Comparison of ENCODE assay signal across 1 cellular context in the genomic region with DNA sequence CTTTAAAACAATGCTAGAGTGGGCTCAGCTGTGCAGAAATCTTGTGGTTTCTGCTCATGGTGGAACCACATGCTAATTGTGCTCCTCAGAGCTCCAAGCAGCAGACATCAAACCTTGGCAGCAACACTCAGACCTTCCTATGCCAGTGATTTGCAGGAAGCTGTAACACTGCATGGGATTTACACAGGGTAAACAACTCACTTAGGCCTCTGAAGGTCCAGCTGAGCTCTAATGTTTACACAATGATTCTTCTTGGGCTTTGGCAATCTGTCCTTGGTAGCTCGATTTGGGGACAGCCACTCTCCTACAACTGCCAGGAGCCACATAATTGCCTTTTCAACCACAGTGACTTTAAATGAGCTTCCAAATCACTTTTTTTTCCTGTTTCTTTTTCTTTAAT.
A peak's percentile ranks its signal among the peaks of the same experiment; 100 is the strongest.
TF ChIP-seq lines count a peak whose summit lies in the region.

No MANE protein-coding gene starts in this region.

TF ChIP-seq in HepG2, 621 proteins besides CTCF, POLR2A, EP300 and RAD21 (continued from another document and continues in another):
- TF ChIP-seq, protein P1, sequence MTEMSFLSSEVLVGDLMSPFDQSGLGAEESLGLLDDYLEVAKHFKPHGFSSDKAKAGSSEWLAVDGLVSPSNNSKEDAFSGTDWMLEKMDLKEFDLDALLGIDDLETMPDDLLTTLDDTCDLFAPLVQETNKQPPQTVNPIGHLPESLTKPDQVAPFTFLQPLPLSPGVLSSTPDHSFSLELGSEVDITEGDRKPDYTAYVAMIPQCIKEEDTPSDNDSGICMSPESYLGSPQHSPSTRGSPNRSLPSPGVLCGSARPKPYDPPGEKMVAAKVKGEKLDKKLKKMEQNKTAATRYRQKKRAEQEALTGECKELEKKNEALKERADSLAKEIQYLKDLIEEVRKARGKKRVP (CRISPR knock-in tag; IDR thresholded peaks at IDR 0.05): no peak; a peak in 1 of 4 replicates
- TF ChIP-seq ZBTB42 (CRISPR knock-in tag; IDR thresholded peaks at IDR 0.05) (no peak), HNRNPUL1 (IDR thresholded peaks at IDR 0.05; ENCODE audit: low read depth, low read length) (no peak), ZNF543 (CRISPR knock-in tag; IDR thresholded peaks at IDR 0.05) (no peak), MIER2 (CRISPR knock-in tag; IDR thresholded peaks at IDR 0.05) (peak; percentile 74; the same call in 1 of the 2 replicates), ZNF30 (CRISPR knock-in tag; IDR thresholded peaks at IDR 0.05) (no peak), KDM5A (IDR thresholded peaks at IDR 0.05; ENCODE audit: borderline replicate concordance, low read length) (no peak), ZFP36L2 (CRISPR knock-in tag; IDR thresholded peaks at IDR 0.05) (no peak), ESRRA (CRISPR knock-in tag; IDR thresholded peaks at IDR 0.05; ENCODE audit: low read depth) (no peak), ZNF256 (CRISPR knock-in tag; conservative IDR thresholded peaks at IDR 0.05) (no peak), ZNF251 (CRISPR knock-in tag; IDR thresholded peaks at IDR 0.05) (no peak), ZNF205 (CRISPR knock-in tag; IDR thresholded peaks at IDR 0.05) (peak; percentile 66; the same call in 1 of the 2 replicates), ZSCAN25 (CRISPR knock-in tag; IDR thresholded peaks at IDR 0.05) (no peak), ZNF709 (CRISPR knock-in tag; IDR thresholded peaks at IDR 0.05) (no peak), RFX3 (CRISPR knock-in tag; IDR thresholded peaks at IDR 0.05) (no peak), ZNF121 (CRISPR knock-in tag; IDR thresholded peaks at IDR 0.05) (no peak; the same call in 1 of the 2 replicates), ZNF343 (CRISPR knock-in tag; IDR thresholded peaks at IDR 0.05) (no peak), FOXP1 (IDR thresholded peaks at IDR 0.05) (peak; percentile 62; the same call in 1 of the 2 replicates), FOXP1 (CRISPR knock-in tag; IDR thresholded peaks at IDR 0.05) (peak; percentile 94), TBX3 (IDR thresholded peaks at IDR 0.05; ENCODE audit: borderline replicate concordance) (no peak), KDM6A (CRISPR knock-in tag; IDR thresholded peaks at IDR 0.05; ENCODE audit: low read depth) (peak; percentile 59; the same call in 1 of the 2 replicates), NR2F2 (IDR thresholded peaks at IDR 0.05; ENCODE audit: borderline replicate concordance, low read depth) (peak; percentile 46; the same call in 1 of the 2 replicates), BORCS8-MEF2B (CRISPR knock-in tag; IDR thresholded peaks at IDR 0.05) (no peak), ZNF788 (CRISPR knock-in tag; IDR thresholded peaks at IDR 0.05; ENCODE audit: borderline replicate concordance) (peak; percentile 46; the same call in 1 of the 2 replicates), IKZF4 (CRISPR knock-in tag; IDR thresholded peaks at IDR 0.05; ENCODE audit: borderline replicate concordance, low read depth, not compliant biosample characterization) (no peak), ZNF24 (IDR thresholded peaks at IDR 0.05) (no peak), ATF7 (IDR thresholded peaks at IDR 0.05) (no peak), ATF7 (CRISPR knock-in tag; IDR thresholded peaks at IDR 0.05) (no peak), ZNF547 (CRISPR knock-in tag; IDR thresholded peaks at IDR 0.05) (no peak), SRY (CRISPR knock-in tag; IDR thresholded peaks at IDR 0.05) (no peak), ZBTB8A (CRISPR knock-in tag; IDR thresholded peaks at IDR 0.05; ENCODE audit: borderline replicate concordance, low read depth) (no peak), SSRP1 (CRISPR knock-in tag; IDR thresholded peaks at IDR 0.05) (peak; percentile 58; the same call in 1 of the 2 replicates), HMGA1 (CRISPR knock-in tag; conservative IDR thresholded peaks at IDR 0.05) (no peak), GTF2F1 (IDR thresholded peaks at IDR 0.05; ENCODE audit: low read length) (no peak), FOXA3 (CRISPR knock-in tag; IDR thresholded peaks at IDR 0.05) (peak; percentile 98), ZNF546 (CRISPR knock-in tag; conservative IDR thresholded peaks at IDR 0.05) (no peak), ZSCAN22 (CRISPR knock-in tag; IDR thresholded peaks at IDR 0.05) (no peak)
- TF ChIP-seq, protein P2, sequence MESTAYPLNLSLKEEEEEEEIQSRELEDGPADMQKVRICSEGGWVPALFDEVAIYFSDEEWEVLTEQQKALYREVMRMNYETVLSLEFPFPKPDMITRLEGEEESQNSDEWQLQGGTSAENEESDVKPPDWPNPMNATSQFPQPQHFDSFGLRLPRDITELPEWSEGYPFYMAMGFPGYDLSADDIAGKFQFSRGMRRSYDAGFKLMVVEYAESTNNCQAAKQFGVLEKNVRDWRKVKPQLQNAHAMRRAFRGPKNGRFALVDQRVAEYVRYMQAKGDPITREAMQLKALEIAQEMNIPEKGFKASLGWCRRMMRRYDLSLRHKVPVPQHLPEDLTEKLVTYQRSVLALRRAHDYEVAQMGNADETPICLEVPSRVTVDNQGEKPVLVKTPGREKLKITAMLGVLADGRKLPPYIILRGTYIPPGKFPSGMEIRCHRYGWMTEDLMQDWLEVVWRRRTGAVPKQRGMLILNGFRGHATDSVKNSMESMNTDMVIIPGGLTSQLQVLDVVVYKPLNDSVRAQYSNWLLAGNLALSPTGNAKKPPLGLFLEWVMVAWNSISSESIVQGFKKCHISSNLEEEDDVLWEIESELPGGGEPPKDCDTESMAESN (CRISPR knock-in tag; conservative IDR thresholded peaks at IDR 0.05): 0 out of 2 replicates have a peak, but pooled peaks have one; percentile 44
- TF ChIP-seq, protein P3, sequence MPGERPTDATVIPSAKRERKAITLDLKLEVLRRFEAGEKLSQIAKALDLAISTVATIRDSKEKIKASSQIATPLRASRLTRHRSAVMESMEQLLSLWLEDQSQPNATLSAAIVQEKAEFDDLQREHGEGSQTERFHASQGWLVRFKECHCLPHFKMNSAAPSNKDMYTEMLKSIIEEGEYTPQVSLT (CRISPR knock-in tag; IDR thresholded peaks at IDR 0.05; ENCODE audit: borderline replicate concordance, low read depth): no peak
- TF ChIP-seq, protein P4, sequence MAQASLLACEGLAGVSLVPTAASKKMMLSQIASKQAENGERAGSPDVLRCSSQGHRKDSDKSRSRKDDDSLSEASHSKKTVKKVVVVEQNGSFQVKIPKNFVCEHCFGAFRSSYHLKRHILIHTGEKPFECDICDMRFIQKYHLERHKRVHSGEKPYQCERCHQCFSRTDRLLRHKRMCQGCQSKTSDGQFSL (CRISPR knock-in tag; IDR thresholded peaks at IDR 0.05): no peak
- TF ChIP-seq, protein P5, sequence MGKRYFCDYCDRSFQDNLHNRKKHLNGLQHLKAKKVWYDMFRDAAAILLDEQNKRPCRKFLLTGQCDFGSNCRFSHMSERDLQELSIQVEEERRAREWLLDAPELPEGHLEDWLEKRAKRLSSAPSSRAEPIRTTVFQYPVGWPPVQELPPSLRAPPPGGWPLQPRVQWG (CRISPR knock-in tag; IDR thresholded peaks at IDR 0.05; ENCODE audit: borderline replicate concordance, low read depth): no peak
- TF ChIP-seq, protein P6, sequence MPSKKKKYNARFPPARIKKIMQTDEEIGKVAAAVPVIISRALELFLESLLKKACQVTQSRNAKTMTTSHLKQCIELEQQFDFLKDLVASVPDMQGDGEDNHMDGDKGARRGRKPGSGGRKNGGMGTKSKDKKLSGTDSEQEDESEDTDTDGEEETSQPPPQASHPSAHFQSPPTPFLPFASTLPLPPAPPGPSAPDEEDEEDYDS (CRISPR knock-in tag; IDR thresholded peaks at IDR 0.05): 0 out of 2 replicates have a peak, but pooled peaks have one; percentile 35
- TF ChIP-seq, protein P7, sequence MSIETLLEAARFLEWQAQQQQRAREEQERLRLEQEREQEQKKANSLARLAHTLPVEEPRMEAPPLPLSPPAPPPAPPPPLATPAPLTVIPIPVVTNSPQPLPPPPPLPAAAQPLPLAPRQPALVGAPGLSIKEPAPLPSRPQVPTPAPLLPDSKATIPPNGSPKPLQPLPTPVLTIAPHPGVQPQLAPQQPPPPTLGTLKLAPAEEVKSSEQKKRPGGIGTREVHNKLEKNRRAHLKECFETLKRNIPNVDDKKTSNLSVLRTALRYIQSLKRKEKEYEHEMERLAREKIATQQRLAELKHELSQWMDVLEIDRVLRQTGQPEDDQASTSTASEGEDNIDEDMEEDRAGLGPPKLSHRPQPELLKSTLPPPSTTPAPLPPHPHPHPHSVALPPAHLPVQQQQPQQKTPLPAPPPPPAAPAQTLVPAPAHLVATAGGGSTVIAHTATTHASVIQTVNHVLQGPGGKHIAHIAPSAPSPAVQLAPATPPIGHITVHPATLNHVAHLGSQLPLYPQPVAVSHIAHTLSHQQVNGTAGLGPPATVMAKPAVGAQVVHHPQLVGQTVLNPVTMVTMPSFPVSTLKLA (IDR thresholded peaks at IDR 0.05): no peak
- TF ChIP-seq, protein P8, sequence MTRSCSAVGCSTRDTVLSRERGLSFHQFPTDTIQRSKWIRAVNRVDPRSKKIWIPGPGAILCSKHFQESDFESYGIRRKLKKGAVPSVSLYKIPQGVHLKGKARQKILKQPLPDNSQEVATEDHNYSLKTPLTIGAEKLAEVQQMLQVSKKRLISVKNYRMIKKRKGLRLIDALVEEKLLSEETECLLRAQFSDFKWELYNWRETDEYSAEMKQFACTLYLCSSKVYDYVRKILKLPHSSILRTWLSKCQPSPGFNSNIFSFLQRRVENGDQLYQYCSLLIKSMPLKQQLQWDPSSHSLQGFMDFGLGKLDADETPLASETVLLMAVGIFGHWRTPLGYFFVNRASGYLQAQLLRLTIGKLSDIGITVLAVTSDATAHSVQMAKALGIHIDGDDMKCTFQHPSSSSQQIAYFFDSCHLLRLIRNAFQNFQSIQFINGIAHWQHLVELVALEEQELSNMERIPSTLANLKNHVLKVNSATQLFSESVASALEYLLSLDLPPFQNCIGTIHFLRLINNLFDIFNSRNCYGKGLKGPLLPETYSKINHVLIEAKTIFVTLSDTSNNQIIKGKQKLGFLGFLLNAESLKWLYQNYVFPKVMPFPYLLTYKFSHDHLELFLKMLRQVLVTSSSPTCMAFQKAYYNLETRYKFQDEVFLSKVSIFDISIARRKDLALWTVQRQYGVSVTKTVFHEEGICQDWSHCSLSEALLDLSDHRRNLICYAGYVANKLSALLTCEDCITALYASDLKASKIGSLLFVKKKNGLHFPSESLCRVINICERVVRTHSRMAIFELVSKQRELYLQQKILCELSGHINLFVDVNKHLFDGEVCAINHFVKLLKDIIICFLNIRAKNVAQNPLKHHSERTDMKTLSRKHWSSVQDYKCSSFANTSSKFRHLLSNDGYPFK (CRISPR knock-in tag; IDR thresholded peaks at IDR 0.05; ENCODE audit: borderline replicate concordance): no peak
- TF ChIP-seq, protein P9, sequence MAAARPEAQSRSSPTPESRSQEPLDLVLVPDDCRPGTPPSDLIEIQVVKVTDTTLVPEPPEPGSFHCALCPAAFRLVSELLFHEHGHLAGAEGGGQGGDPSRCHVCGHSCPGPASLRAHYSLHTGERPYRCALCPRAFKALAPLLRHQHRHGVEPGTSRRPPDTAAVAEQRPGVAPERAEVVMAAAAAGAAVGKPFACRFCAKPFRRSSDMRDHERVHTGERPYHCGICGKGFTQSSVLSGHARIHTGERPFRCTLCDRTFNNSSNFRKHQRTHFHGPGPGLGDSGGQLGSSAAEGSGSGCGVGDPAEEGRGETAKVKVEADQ (CRISPR knock-in tag; IDR thresholded peaks at IDR 0.05; ENCODE audit: borderline replicate concordance): no peak
- TF ChIP-seq, protein P10, sequence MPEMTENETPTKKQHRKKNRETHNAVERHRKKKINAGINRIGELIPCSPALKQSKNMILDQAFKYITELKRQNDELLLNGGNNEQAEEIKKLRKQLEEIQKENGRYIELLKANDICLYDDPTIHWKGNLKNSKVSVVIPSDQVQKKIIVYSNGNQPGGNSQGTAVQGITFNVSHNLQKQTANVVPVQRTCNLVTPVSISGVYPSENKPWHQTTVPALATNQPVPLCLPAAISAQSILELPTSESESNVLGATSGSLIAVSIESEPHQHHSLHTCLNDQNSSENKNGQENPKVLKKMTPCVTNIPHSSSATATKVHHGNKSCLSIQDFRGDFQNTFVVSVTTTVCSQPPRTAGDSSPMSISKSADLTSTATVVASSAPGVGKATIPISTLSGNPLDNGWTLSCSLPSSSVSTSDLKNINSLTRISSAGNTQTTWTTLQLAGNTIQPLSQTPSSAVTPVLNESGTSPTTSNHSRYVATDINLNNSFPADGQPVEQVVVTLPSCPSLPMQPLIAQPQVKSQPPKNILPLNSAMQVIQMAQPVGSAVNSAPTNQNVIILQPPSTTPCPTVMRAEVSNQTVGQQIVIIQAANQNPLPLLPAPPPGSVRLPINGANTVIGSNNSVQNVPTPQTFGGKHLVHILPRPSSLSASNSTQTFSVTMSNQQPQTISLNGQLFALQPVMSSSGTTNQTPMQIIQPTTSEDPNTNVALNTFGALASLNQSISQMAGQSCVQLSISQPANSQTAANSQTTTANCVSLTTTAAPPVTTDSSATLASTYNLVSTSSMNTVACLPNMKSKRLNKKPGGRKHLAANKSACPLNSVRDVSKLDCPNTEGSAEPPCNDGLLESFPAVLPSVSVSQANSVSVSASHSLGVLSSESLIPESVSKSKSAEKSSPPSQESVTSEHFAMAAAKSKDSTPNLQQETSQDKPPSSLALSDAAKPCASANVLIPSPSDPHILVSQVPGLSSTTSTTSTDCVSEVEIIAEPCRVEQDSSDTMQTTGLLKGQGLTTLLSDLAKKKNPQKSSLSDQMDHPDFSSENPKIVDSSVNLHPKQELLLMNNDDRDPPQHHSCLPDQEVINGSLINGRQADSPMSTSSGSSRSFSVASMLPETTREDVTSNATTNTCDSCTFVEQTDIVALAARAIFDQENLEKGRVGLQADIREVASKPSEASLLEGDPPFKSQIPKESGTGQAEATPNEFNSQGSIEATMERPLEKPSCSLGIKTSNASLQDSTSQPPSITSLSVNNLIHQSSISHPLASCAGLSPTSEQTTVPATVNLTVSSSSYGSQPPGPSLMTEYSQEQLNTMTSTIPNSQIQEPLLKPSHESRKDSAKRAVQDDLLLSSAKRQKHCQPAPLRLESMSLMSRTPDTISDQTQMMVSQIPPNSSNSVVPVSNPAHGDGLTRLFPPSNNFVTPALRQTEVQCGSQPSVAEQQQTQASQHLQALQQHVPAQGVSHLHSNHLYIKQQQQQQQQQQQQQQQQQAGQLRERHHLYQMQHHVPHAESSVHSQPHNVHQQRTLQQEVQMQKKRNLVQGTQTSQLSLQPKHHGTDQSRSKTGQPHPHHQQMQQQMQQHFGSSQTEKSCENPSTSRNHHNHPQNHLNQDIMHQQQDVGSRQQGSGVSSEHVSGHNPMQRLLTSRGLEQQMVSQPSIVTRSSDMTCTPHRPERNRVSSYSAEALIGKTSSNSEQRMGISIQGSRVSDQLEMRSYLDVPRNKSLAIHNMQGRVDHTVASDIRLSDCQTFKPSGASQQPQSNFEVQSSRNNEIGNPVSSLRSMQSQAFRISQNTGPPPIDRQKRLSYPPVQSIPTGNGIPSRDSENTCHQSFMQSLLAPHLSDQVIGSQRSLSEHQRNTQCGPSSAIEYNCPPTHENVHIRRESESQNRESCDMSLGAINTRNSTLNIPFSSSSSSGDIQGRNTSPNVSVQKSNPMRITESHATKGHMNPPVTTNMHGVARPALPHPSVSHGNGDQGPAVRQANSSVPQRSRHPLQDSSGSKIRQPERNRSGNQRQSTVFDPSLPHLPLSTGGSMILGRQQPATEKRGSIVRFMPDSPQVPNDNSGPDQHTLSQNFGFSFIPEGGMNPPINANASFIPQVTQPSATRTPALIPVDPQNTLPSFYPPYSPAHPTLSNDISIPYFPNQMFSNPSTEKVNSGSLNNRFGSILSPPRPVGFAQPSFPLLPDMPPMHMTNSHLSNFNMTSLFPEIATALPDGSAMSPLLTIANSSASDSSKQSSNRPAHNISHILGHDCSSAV (CRISPR knock-in tag; IDR thresholded peaks at IDR 0.05; ENCODE audit: borderline replicate concordance): no peak
- TF ChIP-seq, protein P11, sequence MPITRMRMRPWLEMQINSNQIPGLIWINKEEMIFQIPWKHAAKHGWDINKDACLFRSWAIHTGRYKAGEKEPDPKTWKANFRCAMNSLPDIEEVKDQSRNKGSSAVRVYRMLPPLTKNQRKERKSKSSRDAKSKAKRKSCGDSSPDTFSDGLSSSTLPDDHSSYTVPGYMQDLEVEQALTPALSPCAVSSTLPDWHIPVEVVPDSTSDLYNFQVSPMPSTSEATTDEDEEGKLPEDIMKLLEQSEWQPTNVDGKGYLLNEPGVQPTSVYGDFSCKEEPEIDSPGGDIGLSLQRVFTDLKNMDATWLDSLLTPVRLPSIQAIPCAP (CRISPR knock-in tag; IDR thresholded peaks at IDR 0.05; ENCODE audit: low read depth): no peak
